In the genomic region with DNA sequence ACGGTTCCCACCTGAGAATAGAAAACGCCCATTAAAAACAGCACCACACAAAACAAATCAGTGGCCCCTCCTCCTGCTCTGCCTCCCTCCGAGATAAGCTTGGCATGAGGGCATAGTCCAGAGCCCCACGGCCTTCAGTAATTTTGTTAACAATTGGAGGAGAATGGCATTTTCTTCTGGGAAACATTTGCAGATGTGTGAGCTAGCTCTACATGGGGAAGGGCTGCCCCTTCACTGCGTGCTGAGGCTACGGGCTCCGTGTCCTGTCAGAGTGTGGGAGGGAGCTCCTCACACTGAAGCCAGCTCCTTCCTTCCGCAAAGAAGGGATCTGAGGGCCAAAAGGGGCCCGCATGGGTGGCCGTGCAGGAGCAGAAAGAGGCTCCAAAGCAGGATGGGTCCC, we compare ENCODE assay signal across 15 cellular contexts. TPM values are rescaled to one million over a fixed set of nuclear protein-coding genes. Genes with fewer than 3 reads are reported as not detected.
DNase-seq lines count a peak whose midpoint lies in the region; ATAC-seq, FAIRE-seq and TF ChIP-seq lines count a peak whose summit lies in the region.
"Had no signal": no experiment of that assay in that cellular context is flagged by ENCODE, and none has a peak within 500 bp of the region (broad histone marks: within the 10 kb centered on the region; RNA-seq: fewer than 3 reads in every experiment).

No MANE protein-coding gene starts in this region.

- H3K27ac Mint-ChIP-seq in activated B cell treated with CpG ODN at 0.5 μM for 24 hours = peak overlapping the region; percentile 59
- H3K27ac Mint-ChIP-seq: activated naive CD8-positive, alpha-beta T cell treated with anti-CD3 and anti-CD28 coated beads, Interleukin-2, amount 10 ng/mL, durations not matched to agents 7 days and 5 days had no signal

- H3K9me3 ChIP-seq in esophagus squamous epithelium (no peaks in the 10 kb centered on the region), muscle layer of duodenum (ENCODE audit: control insufficient read depth in 1 of 2, low read length in 2 of 2) (no peaks in the 10 kb centered on the region), tibial nerve (no peaks in the 10 kb centered on the region)
- H3K9me3 ChIP-seq: neutrophil had no signal

- H3K4me3 ChIP-seq in esophagus squamous epithelium (no peak overlapping the region), muscle layer of duodenum (ENCODE audit: low read depth in 1 of 2, low read length in 2 of 2) (peak overlapping the region in 1 of 2 donors; percentile 23), tibial nerve (no peak overlapping the region)
- H3K4me3 ChIP-seq: SK-N-MC had no signal

- TF ChIP-seq EP300 in tibial nerve (IDR thresholded peaks at IDR 0.05) = no peak

- peaks cover 8% of the 10 kb centered on the region for H3K36me3 Mint-ChIP-seq in activated B cell treated with CpG ODN at 0.5 μM for 24 hours (ENCODE audit: low read depth)

- H3K4me3 Mint-ChIP-seq in activated B cell treated with CpG ODN at 0.5 μM for 24 hours = no peak overlapping the region
- H3K4me3 Mint-ChIP-seq: activated naive CD8-positive, alpha-beta T cell treated with anti-CD3 and anti-CD28 coated beads, Interleukin-2, amount 10 ng/mL, durations not matched to agents 7 days and 5 days had no signal

- H3K27me3 ChIP-seq in esophagus squamous epithelium (no peaks in the 10 kb centered on the region), muscle layer of duodenum (ENCODE audit: low read depth, low read length) (no peaks in the 10 kb centered on the region), tibial nerve (no peaks in the 10 kb centered on the region)

- DNase-seq in activated B cell treated with CpG ODN at 0.5 μM for 24 hours (no peak), esophagus squamous epithelium (lab: John Stamatoyannopoulos, UW) (no peak), tibial nerve (ENCODE audit: low spot score in 2 of 2) (no peak), cerebellar nuclear complex (lab: John Stamatoyannopoulos, UW) (no peak), HTR-8/SVneo (ENCODE audit: insufficient read length, low spot score) (no peak), HCEC 1CT (no peak)
- DNase-seq: activated CD4-positive, alpha-beta T cell treated with anti-CD3 and anti-CD28 coated beads, Interleukin-2, amount 50 U/mL, for 1 hour; activated naive CD8-positive, alpha-beta T cell treated with anti-CD3 and anti-CD28 coated beads, Interleukin-2, amount 10 ng/mL, durations not matched to agents 7 days and 5 days; MV-4-11; NCI-H524 treated with DMSO at 0.1 percent for 48 hours; stimulated activated CD4-positive, alpha-beta T cell treated with anti-CD3 and anti-CD28 coated beads, Interleukin-4, amount 100 ng/mL, for 24 hours had no signal

- peaks cover 0 to 57% (median 34%) of the 10 kb centered on the region in 3 donors for H3K4me1 ChIP-seq in esophagus squamous epithelium
- peaks cover 20 to 25% of the 10 kb centered on the region in 2 donors for H3K4me1 ChIP-seq in muscle layer of duodenum (ENCODE audit: control insufficient read depth in 1 of 2, insufficient read depth in 2 of 2, low read length in 2 of 2)
- H3K4me1 ChIP-seq in tibial nerve = peaks cover 0 to 83% (median 26%) of the 10 kb centered on the region in 4 donors

- H3K27me3 Mint-ChIP-seq in activated B cell treated with CpG ODN at 0.5 μM for 24 hours = no peaks in the 10 kb centered on the region
- H3K27me3 Mint-ChIP-seq: activated naive CD8-positive, alpha-beta T cell treated with anti-CD3 and anti-CD28 coated beads, Interleukin-2, amount 10 ng/mL, durations not matched to agents 7 days and 5 days had no signal

- TF ChIP-seq CTCF in activated B cell treated with CpG ODN at 0.5 μM for 24 hours (IDR thresholded peaks at IDR 0.05) (no peak), esophagus squamous epithelium (IDR thresholded peaks at IDR 0.05) (no peak), tibial nerve (IDR thresholded peaks at IDR 0.05) (no peak)

- no peak for FAIRE-seq in HTR-8/SVneo (lab: Jason Lieb, UNC)
- FAIRE-seq: urothelium cell line had no signal

- H3K9me3 Mint-ChIP-seq in activated B cell treated with CpG ODN at 0.5 μM for 24 hours = no peaks in the 10 kb centered on the region
- H3K9me3 Mint-ChIP-seq: activated naive CD8-positive, alpha-beta T cell treated with anti-CD3 and anti-CD28 coated beads, Interleukin-2, amount 10 ng/mL, durations not matched to agents 7 days and 5 days had no signal

- intact Hi-C loops in activated B cell treated with CpG ODN at 0.5 μM for 24 hours (cut with micrococcal nuclease) = no loop called here
- intact Hi-C loops in esophagus squamous epithelium (cut with DNase I) = no loop called here

- H3K27ac ChIP-seq in esophagus squamous epithelium = peak overlapping the region; percentile 1 to 78 (median 76)
- peak overlapping the region; percentile 71 for H3K27ac ChIP-seq in muscle layer of duodenum (ENCODE audit: low read length)
- peak overlapping the region; percentile 27 to 78 (median 60) for H3K27ac ChIP-seq in tibial nerve
- H3K27ac ChIP-seq: neutrophil, SK-N-MC had no signal

- no peak for ATAC-seq in activated B cell treated with CpG ODN at 0.5 μM for 24 hours (ENCODE audit: low read depth)

- WGBS in esophagus squamous epithelium, 2 donors = 33 to 65% methylated on average over 1 to 9 of the region's 10 CpGs
- 18 to 35% methylated on average over 10 of the region's 10 CpGs for WGBS in tibial nerve, 2 donors

- H3K4me1 Mint-ChIP-seq in activated B cell treated with CpG ODN at 0.5 μM for 24 hours = peaks cover 25% of the 10 kb centered on the region

- POLR2A ChIA-PET in activated B cell treated with CpG ODN at 0.5 μM for 24 hours (lab: Charles Lee) = interaction anchor here (1.3 to 1.5 kb wide), 3 partner anchors 15 to 87 kb away, joined by 4 to 5 read pairs (median 4); a partner anchor contains a TSS

- TF ChIP-seq POLR2A in esophagus squamous epithelium (IDR thresholded peaks at IDR 0.05) (no peak), tibial nerve (IDR thresholded peaks at IDR 0.05) (no peak)

- no peaks in the 10 kb centered on the region for H3K36me3 ChIP-seq in esophagus squamous epithelium
- no peaks in the 10 kb centered on the region for H3K36me3 ChIP-seq in muscle layer of duodenum (ENCODE audit: control insufficient read depth in 1 of 2, insufficient read depth in 2 of 2, low read length in 2 of 2)
- no peaks in the 10 kb centered on the region for H3K36me3 ChIP-seq in tibial nerve
- H3K36me3 ChIP-seq: neutrophil had no signal

- CTCF ChIA-PET in activated B cell treated with CpG ODN at 0.5 μM for 24 hours (lab: Charles Lee) = interaction anchor here (1.4 to 1.8 kb wide), 2 partner anchors 13 to 15 kb away, joined by 6 to 7 read pairs; a partner anchor contains a TSS

RNA-seq across cellular contexts. Expression of a gene that starts 15.2 kb away (rescaled TPM):
- 19.9 and 21.3 TPM in 2 replicates for total RNA-seq in activated B cell treated with CpG ODN at 0.5 μM for 24 hours
- total RNA-seq in esophagus squamous epithelium = 10 to 100 TPM in 1 of 4 donors, 1 to 10 TPM in 3; 2.4 to 18.9 (median 6.3) TPM
- total RNA-seq in tibial nerve = 10 to 100 TPM; 43.5 to 61.7 (median 48.9) TPM

RNA-seq across cellular contexts. Expression of a gene that starts 43.9 kb away (rescaled TPM):
- total RNA-seq in activated B cell treated with CpG ODN at 0.5 μM for 24 hours = 62.8 and 63.7 TPM in 2 replicates
- total RNA-seq in esophagus squamous epithelium = 100 to 1,000 TPM in 3 of 4 donors, 10 to 100 TPM in 1; 42.9 to 183 (median 119) TPM
- 10 to 100 TPM; 79.5 to 93.3 (median 84.2) TPM for total RNA-seq in tibial nerve

RNA-seq across cellular contexts. Expression of a gene that starts 57.0 kb away (rescaled TPM):
- total RNA-seq in activated B cell treated with CpG ODN at 0.5 μM for 24 hours = 18.4 and 21.7 TPM in 2 replicates
- 100 to 1,000 TPM in 1 of 4 donors, 10 to 100 TPM in 3; 13.8 to 120 (median 24.4) TPM for total RNA-seq in esophagus squamous epithelium
- 100 to 1,000 TPM in 1 of 4 donors, 10 to 100 TPM in 3; 12.7 to 301 (median 19.1) TPM for total RNA-seq in tibial nerve
